18 cellular contexts compared by ENCODE assay signal in the genomic region with DNA sequence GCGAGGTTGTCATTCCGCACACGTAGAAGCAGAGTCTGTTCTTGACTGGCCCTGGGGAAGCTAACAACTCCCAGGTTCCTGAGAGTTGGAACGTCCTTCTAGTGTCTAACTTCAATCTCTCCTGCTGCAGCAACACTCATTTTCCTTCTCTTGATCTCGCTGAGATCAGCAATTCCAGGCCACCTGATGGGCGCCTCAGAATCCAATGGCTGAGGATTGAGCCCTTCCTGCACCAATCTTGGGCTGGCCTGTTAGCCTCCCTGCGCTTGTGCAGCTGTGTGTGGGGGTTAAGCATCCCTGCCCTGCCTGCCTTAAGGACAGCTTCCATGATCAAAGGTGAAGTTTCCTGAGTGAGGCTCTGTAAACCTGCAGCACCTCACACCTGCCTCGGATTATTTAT.
"Had no signal": no experiment of that assay in that cellular context is flagged by ENCODE, and none has a peak within 500 bp of the region (broad histone marks: within the 10 kb centered on the region; RNA-seq: fewer than 3 reads in every experiment).

No MANE protein-coding gene starts in this region.

- ATAC-seq: activated CD8-positive, alpha-beta T cell treated with anti-CD3 and anti-CD28 coated beads, Interleukin-2, amount 10 ng/mL, durations not matched to agents 7 days and 5 days; effector memory CD8-positive, alpha-beta T cell; natural killer cell; stimulated activated naive CD8-positive, alpha-beta T cell treated with anti-CD3 and anti-CD28 coated beads, Interleukin-15, Interleukin-2, amounts not matched to agents 100 U/mL and 50 U/mL, for 24 hours had no signal

- H3K27ac ChIP-seq: adrenal gland, cardiac muscle cell had no signal

- H3K4me3 Mint-ChIP-seq: activated CD4-positive, alpha-beta T cell treated with anti-CD3 and anti-CD28 coated beads, Interleukin-2, amount 10 ng/mL, durations not matched to agents 7 days and 5 days; activated CD8-positive, alpha-beta T cell treated with anti-CD3 and anti-CD28 coated beads, Interleukin-2, amount 10 ng/mL, durations not matched to agents 7 days and 5 days; activated T-cell treated with anti-CD3 and anti-CD28 coated beads, Interleukin-2, amount 50 U/mL, for 24 hours; effector memory CD8-positive, alpha-beta T cell; natural killer cell had no signal

- H3K36me3 Mint-ChIP-seq: natural killer cell had no signal

- H3K4me1 ChIP-seq: adrenal gland had no signal

- H3K27ac Mint-ChIP-seq: activated CD4-positive, alpha-beta T cell treated with anti-CD3 and anti-CD28 coated beads, Interleukin-2, amount 10 ng/mL, durations not matched to agents 7 days and 5 days; activated CD8-positive, alpha-beta T cell treated with anti-CD3 and anti-CD28 coated beads, Interleukin-2, amount 10 ng/mL, durations not matched to agents 7 days and 5 days; activated T-cell treated with anti-CD3 and anti-CD28 coated beads, Interleukin-2, amount 50 U/mL, for 24 hours; activated T-helper 2 cell treated with anti-CD3 and anti-CD28 coated beads, Interferon-gamma antibody, Interleukin-2, Interleukin-4, amounts not matched to agents 10 μg/mL and 5 μg/mL and 100 μg/mL, durations not matched to agents 14 hours and 24 hours and 36 hours; effector memory CD8-positive, alpha-beta T cell; natural killer cell; progenitor cell of endocrine pancreas had no signal

- H3K9me3 Mint-ChIP-seq: activated CD4-positive, alpha-beta T cell treated with anti-CD3 and anti-CD28 coated beads, Interleukin-2, amount 10 ng/mL, durations not matched to agents 7 days and 5 days; activated T-cell treated with anti-CD3 and anti-CD28 coated beads, Interleukin-2, amount 50 U/mL, for 24 hours; activated T-helper 2 cell treated with anti-CD3 and anti-CD28 coated beads, Interferon-gamma antibody, Interleukin-2, Interleukin-4, amounts not matched to agents 10 μg/mL and 5 μg/mL and 100 μg/mL, durations not matched to agents 14 hours and 24 hours and 36 hours; effector memory CD8-positive, alpha-beta T cell; natural killer cell had no signal

- H3K9me3 ChIP-seq: adrenal gland, right atrium auricular region, transverse colon, uterus had no signal

- H3K27me3 ChIP-seq: adrenal gland, cardiac muscle cell, right atrium auricular region, transverse colon, uterus had no signal

- H3K27me3 Mint-ChIP-seq: progenitor cell of endocrine pancreas had no signal

- H3K4me1 Mint-ChIP-seq: activated CD4-positive, alpha-beta T cell treated with anti-CD3 and anti-CD28 coated beads, Interleukin-2, amount 10 ng/mL, durations not matched to agents 7 days and 5 days had no signal

- H3K4me3 ChIP-seq: adrenal gland, cardiac muscle cell, lung, right atrium auricular region, transverse colon, uterus had no signal

- H3K36me3 ChIP-seq: adrenal gland, cardiac muscle cell, right atrium auricular region, transverse colon, uterus had no signal

- DNase-seq: activated CD4-positive, alpha-beta T cell treated with anti-CD3 and anti-CD28 coated beads, Interleukin-2, amount 10 ng/mL, durations not matched to agents 7 days and 5 days; activated CD4-positive, CD25-positive, alpha-beta regulatory T cell; activated CD8-positive, alpha-beta T cell treated with anti-CD3 and anti-CD28 coated beads, Interleukin-2, amount 10 ng/mL, durations not matched to agents 7 days and 5 days; activated naive CD4-positive, alpha-beta T cell treated with anti-CD3 and anti-CD28 coated beads, Interleukin-2, amount 50 U/mL, for 16 hours; activated T-cell treated with anti-CD3 and anti-CD28 coated beads, Interleukin-2, amount 50 U/mL, for 24 hours; effector memory CD8-positive, alpha-beta T cell; hippocampal formation; natural killer cell; occipital lobe; stimulated activated naive CD8-positive, alpha-beta T cell treated with anti-CD3 and anti-CD28 coated beads, Interleukin-15, Interleukin-2, amounts not matched to agents 100 U/mL and 50 U/mL, for 24 hours; transverse colon had no signal
